Comparison of ENCODE assay signal across 1 cellular context in the genomic region with DNA sequence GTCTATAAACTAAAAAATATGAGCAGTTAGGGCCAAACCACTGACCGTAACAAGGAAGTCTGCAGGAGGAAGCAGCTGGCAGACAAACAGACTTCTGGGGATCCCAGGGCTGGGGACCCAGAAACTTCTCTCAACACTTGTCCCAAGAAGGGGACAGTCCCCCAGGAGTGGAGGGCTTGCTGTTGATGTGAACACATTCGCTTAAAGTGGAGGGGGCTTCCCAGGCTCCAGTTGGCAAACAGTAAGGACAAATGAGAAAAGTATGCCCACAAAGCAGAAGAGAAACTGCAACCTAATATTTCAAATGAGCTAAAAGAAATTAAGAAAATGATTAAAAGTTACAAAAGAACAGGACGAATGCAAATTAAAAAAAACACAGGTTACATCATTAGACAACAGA.
TF ChIP-seq lines count a peak whose summit lies in the region.

No MANE protein-coding gene starts in this region.

TF ChIP-seq in IMR-90, 13 proteins besides CTCF, POLR2A, EP300 and RAD21:
- no peak for TF ChIP-seq MAFK (IDR thresholded peaks at IDR 0.05; ENCODE audit: low read depth, low read length)
- TF ChIP-seq, protein P1, sequence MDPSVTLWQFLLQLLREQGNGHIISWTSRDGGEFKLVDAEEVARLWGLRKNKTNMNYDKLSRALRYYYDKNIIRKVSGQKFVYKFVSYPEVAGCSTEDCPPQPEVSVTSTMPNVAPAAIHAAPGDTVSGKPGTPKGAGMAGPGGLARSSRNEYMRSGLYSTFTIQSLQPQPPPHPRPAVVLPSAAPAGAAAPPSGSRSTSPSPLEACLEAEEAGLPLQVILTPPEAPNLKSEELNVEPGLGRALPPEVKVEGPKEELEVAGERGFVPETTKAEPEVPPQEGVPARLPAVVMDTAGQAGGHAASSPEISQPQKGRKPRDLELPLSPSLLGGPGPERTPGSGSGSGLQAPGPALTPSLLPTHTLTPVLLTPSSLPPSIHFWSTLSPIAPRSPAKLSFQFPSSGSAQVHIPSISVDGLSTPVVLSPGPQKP (IDR thresholded peaks at IDR 0.05; ENCODE audit: borderline replicate concordance, low read depth, low read length) = no peak
- TF ChIP-seq RCOR1 (IDR thresholded peaks at IDR 0.05; ENCODE audit: insufficient replicate concordance, low read length) = no peak
- no peak for TF ChIP-seq SMC3 (IDR thresholded peaks at IDR 0.05; ENCODE audit: low read depth, low read length)
- TF ChIP-seq MAZ (IDR thresholded peaks at IDR 0.05; ENCODE audit: borderline replicate concordance, low read depth, low read length) = no peak
- no peak for TF ChIP-seq NFE2L2 (IDR thresholded peaks at IDR 0.05; ENCODE audit: low read depth, low read length)
- no peak for TF ChIP-seq BHLHE40 (IDR thresholded peaks at IDR 0.05; ENCODE audit: low read depth, low read length)
- TF ChIP-seq FOS (IDR thresholded peaks at IDR 0.05; ENCODE audit: low read depth, low read length) = no peak
- TF ChIP-seq, protein P2, sequence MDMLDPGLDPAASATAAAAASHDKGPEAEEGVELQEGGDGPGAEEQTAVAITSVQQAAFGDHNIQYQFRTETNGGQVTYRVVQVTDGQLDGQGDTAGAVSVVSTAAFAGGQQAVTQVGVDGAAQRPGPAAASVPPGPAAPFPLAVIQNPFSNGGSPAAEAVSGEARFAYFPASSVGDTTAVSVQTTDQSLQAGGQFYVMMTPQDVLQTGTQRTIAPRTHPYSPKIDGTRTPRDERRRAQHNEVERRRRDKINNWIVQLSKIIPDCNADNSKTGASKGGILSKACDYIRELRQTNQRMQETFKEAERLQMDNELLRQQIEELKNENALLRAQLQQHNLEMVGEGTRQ (IDR thresholded peaks at IDR 0.05; ENCODE audit: low read depth, low read length) = no peak
- no peak for TF ChIP-seq MXI1 (IDR thresholded peaks at IDR 0.05; ENCODE audit: borderline replicate concordance, low read depth, low read length)
- no peak for TF ChIP-seq CEBPB (IDR thresholded peaks at IDR 0.05; ENCODE audit: low read depth, low read length)
- no peak for TF ChIP-seq RFX5 (IDR thresholded peaks at IDR 0.05; ENCODE audit: low read depth, low read length)
